ENCODE assay signal across 10 cellular contexts in genomic region chr1:58805716-58806571, GRCh38.
A peak's percentile ranks its signal among the peaks of the same experiment; 100 is the strongest.
DNase-seq lines count a peak whose midpoint lies in the region; ATAC-seq lines count a peak whose summit lies in the region.
"Had no signal": no experiment of that assay in that cellular context is flagged by ENCODE, and none has a peak within 500 bp of the region (broad histone marks: within the 10 kb centered on the region; RNA-seq: fewer than 3 reads in every experiment).

No MANE protein-coding gene starts in this region.

- DNase-seq in NCI-H748 (lab: John Stamatoyannopoulos, UW; ENCODE audit: unreplicated experiment) (peak; percentile 34), NCI-H748 treated with DMSO at 0.1 percent for 48 hours (lab: John Stamatoyannopoulos, UW) (no peak), UCSD-AML1 (lab: John Stamatoyannopoulos, UW; ENCODE audit: unreplicated experiment) (no peak), NCI-H1092 (lab: John Stamatoyannopoulos, UW) (no peak), SW480 (ENCODE audit: low spot score) (no peak)
- DNase-seq: central memory CD4-positive, alpha-beta T cell had no signal

- no peaks in the 10 kb centered on the region for H3K27me3 Mint-ChIP-seq in stimulated activated memory B cell treated with anti-CD40 and anti-IgM and Interleukin-4, amounts not matched to agents 10 μg/mL and 1 μg/mL and 100 μg/mL, for 72 hours

- peak overlapping the region; percentile 87 for H3K27ac Mint-ChIP-seq in stimulated activated memory B cell treated with anti-CD40 and anti-IgM and Interleukin-4, amounts not matched to agents 10 μg/mL and 1 μg/mL and 100 μg/mL, for 72 hours
- H3K27ac Mint-ChIP-seq: nephron had no signal

- H3K36me3 Mint-ChIP-seq in stimulated activated memory B cell treated with anti-CD40 and anti-IgM and Interleukin-4, amounts not matched to agents 10 μg/mL and 1 μg/mL and 100 μg/mL, for 72 hours: no peaks in the 10 kb centered on the region

- H3K9me3 Mint-ChIP-seq in stimulated activated memory B cell treated with anti-CD40 and anti-IgM and Interleukin-4, amounts not matched to agents 10 μg/mL and 1 μg/mL and 100 μg/mL, for 72 hours: no peaks in the 10 kb centered on the region
- H3K9me3 Mint-ChIP-seq: nephron had no signal

- peaks cover 55% of the 10 kb centered on the region for H3K4me1 Mint-ChIP-seq in stimulated activated memory B cell treated with anti-CD40 and anti-IgM and Interleukin-4, amounts not matched to agents 10 μg/mL and 1 μg/mL and 100 μg/mL, for 72 hours

- peak; percentile 75 for ATAC-seq in HG02678 (IDR thresholded peaks at IDR 0.05; ENCODE audit: unreplicated experiment)
- peak; percentile 64 for ATAC-seq in HG03571 (IDR thresholded peaks at IDR 0.05; ENCODE audit: unreplicated experiment)
- peak; percentile 86 for ATAC-seq in stimulated activated memory B cell treated with anti-CD40 and anti-IgM and Interleukin-4, amounts not matched to agents 10 μg/mL and 1 μg/mL and 100 μg/mL, for 72 hours

- H3K4me3 Mint-ChIP-seq in stimulated activated memory B cell treated with anti-CD40 and anti-IgM and Interleukin-4, amounts not matched to agents 10 μg/mL and 1 μg/mL and 100 μg/mL, for 72 hours: peak overlapping the region; percentile 58
- H3K4me3 Mint-ChIP-seq: nephron had no signal
